ENCODE assay signal across 8 cellular contexts in the genomic region with DNA sequence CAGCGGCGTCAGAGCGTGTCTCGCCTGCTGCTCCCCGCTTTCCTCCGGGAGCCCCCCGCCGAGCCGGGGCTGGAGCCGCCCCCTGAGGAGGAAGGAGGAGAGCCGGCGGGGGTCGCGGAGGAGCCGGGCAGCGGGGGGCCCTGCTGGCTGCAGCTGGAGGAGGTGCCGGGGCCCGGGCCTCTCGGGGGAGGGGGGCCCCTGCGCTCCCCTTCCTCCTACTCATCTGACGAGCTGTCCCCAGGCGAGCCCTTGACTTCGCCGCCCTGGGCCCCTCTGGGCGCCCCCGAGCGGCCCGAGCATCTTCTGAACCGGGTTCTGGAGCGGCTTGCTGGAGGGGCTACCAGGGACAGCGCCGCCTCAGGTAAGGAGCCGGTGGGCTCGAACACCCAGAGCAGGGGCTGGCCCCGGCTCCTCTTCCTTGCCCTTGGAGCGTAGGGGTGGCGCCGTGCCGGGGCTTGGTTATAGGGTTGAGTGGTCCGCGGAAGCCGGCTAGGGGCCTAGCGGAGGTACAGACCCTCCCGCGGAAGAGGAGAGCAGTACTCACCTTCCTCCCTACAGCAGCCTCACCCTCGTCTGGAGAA. TPM values are rescaled to one million over a fixed set of nuclear protein-coding genes. Genes with fewer than 3 reads are reported as not detected.
A peak's percentile ranks its signal among the peaks of the same experiment; 100 is the strongest.
DNase-seq lines count a peak whose midpoint lies in the region; ATAC-seq and TF ChIP-seq lines count a peak whose summit lies in the region.

No MANE protein-coding gene starts in this region.

- peak overlapping the region; percentile 66 for H3K4me3 Mint-ChIP-seq in activated CD4-positive, alpha-beta T cell treated with anti-CD3 and anti-CD28 coated beads, Interleukin-2, amount 10 ng/mL, durations not matched to agents 24 days and 14 days
- H3K4me3 Mint-ChIP-seq in brain: peak overlapping the region; percentile 73 to 81 (median 76)

- ATAC-seq in left lung: no peak
- ATAC-seq in HG03095 (IDR thresholded peaks at IDR 0.05; ENCODE audit: unreplicated experiment): no peak

- H3K4me3 ChIP-seq in left lung: peak overlapping the region; percentile 39 to 41

- H3K27me3 ChIP-seq in left lung: peaks cover 0 to 15% of the 10 kb centered on the region in 2 donors

- no peak for DNase-seq in activated CD4-positive, alpha-beta T cell treated with anti-CD3 and anti-CD28 coated beads, Interleukin-2, amount 10 ng/mL, durations not matched to agents 24 days and 14 days
- no peak for DNase-seq in activated CD4-positive, alpha-beta T cell treated with anti-CD3 and anti-CD28 coated beads, Interleukin-2, amount 50 U/mL, for 4 hours
- DNase-seq in left lung: no peak
- DNase-seq in RPMI8226: no peak
- DNase-seq in ACHN: no peak

- H3K27ac ChIP-seq in left lung (no peak overlapping the region), temporal lobe (ENCODE audit: low read depth, low read length) (peak overlapping the region; percentile 61)

- TF ChIP-seq CTCF in brain (conservative IDR thresholded peaks at IDR 0.05) (no peak), left lung (IDR thresholded peaks at IDR 0.05) (no peak)

- no peaks in the 10 kb centered on the region for H3K27me3 Mint-ChIP-seq in activated CD4-positive, alpha-beta T cell treated with anti-CD3 and anti-CD28 coated beads, Interleukin-2, amount 10 ng/mL, durations not matched to agents 24 days and 14 days
- peaks cover 4% of the 10 kb centered on the region for H3K27me3 Mint-ChIP-seq in brain

- peaks cover 19% of the 10 kb centered on the region for H3K36me3 Mint-ChIP-seq in activated CD4-positive, alpha-beta T cell treated with anti-CD3 and anti-CD28 coated beads, Interleukin-2, amount 10 ng/mL, durations not matched to agents 24 days and 14 days (ENCODE audit: low read depth)
- peaks cover 25% of the 10 kb centered on the region for H3K36me3 Mint-ChIP-seq in brain

- no peak overlapping the region for H3K27ac Mint-ChIP-seq in activated CD4-positive, alpha-beta T cell treated with anti-CD3 and anti-CD28 coated beads, Interleukin-2, amount 10 ng/mL, durations not matched to agents 24 days and 14 days
- H3K27ac Mint-ChIP-seq in brain: peak overlapping the region in 2 of 5 experiments; percentile 75 to 82

- H3K9me3 Mint-ChIP-seq in activated CD4-positive, alpha-beta T cell treated with anti-CD3 and anti-CD28 coated beads, Interleukin-2, amount 10 ng/mL, durations not matched to agents 24 days and 14 days: no peaks in the 10 kb centered on the region
- H3K9me3 Mint-ChIP-seq in brain: no peaks in the 10 kb centered on the region

- peaks cover 14 to 23% of the 10 kb centered on the region in 2 donors for H3K4me1 ChIP-seq in left lung

- peaks cover 0 to 29% of the 10 kb centered on the region in 2 donors for H3K36me3 ChIP-seq in left lung

- in situ Hi-C loops in ACHN (cut with HindIII; ENCODE audit: low pct_ligation_motif_present, low pct_unique_long_range_greater_than_20kb, low sequenced_read_pairs): loop anchor here (10.0 kb wide), 1 partner anchor 73 kb away; a partner anchor contains a TSS

- peaks cover 12% of the 10 kb centered on the region for H3K4me1 Mint-ChIP-seq in activated CD4-positive, alpha-beta T cell treated with anti-CD3 and anti-CD28 coated beads, Interleukin-2, amount 10 ng/mL, durations not matched to agents 24 days and 14 days
- peaks cover 42% of the 10 kb centered on the region for H3K4me1 Mint-ChIP-seq in brain

- no peaks in the 10 kb centered on the region for H3K9me3 ChIP-seq in left lung

- intact Hi-C loops in activated CD4-positive, alpha-beta T cell treated with anti-CD3 and anti-CD28 coated beads, Interleukin-2, amount 10 ng/mL, durations not matched to agents 24 days and 14 days (cut with micrococcal nuclease): no loop called here
- intact Hi-C loops in left lung (cut with DNase I): loop anchor here in 1 of 2 donors (10.0 kb wide), 2 partner anchors 63 to 153 kb away; no protein-coding TSS in a partner anchor

RNA-seq across cellular contexts. Expression of a gene that starts 0.8 kb away (rescaled TPM):
- 11.5 and 11.9 TPM in 2 replicates for total RNA-seq in activated CD4-positive, alpha-beta T cell treated with anti-CD3 and anti-CD28 coated beads, Interleukin-2, amount 10 ng/mL, durations not matched to agents 24 days and 14 days
- 14.2 TPM for polyA plus RNA-seq in brain (ENCODE audit: insufficient read depth, low read depth, low replicate concordance)
- total RNA-seq in left lung (10 to 100 TPM in 1 of 2 donors, 1 to 10 TPM in 1; 7.4 to 13.1 TPM), temporal lobe (15.5 TPM)

RNA-seq across cellular contexts. Expression of a gene that starts 37.8 kb away (rescaled TPM):
- 108 and 109 TPM in 2 replicates for total RNA-seq in activated CD4-positive, alpha-beta T cell treated with anti-CD3 and anti-CD28 coated beads, Interleukin-2, amount 10 ng/mL, durations not matched to agents 24 days and 14 days
- 150 TPM for polyA plus RNA-seq in brain (ENCODE audit: insufficient read depth, low read depth, low replicate concordance)
- 10 to 100 TPM; 63.4 to 98.8 TPM for total RNA-seq in left lung
- 31.5 TPM for total RNA-seq in temporal lobe

RNA-seq across cellular contexts. Expression of a gene that starts 41.0 kb away (rescaled TPM):
- total RNA-seq in activated CD4-positive, alpha-beta T cell treated with anti-CD3 and anti-CD28 coated beads, Interleukin-2, amount 10 ng/mL, durations not matched to agents 24 days and 14 days: 19.9 and 25.5 TPM in 2 replicates
- polyA plus RNA-seq in brain (ENCODE audit: insufficient read depth, low read depth, low replicate concordance): 26.4 TPM
- 10 to 100 TPM; 35.5 to 35.8 TPM for total RNA-seq in left lung
- 6.6 TPM for total RNA-seq in temporal lobe

RNA-seq across cellular contexts. Expression of a gene that starts 56.3 kb away (rescaled TPM):
- total RNA-seq in activated CD4-positive, alpha-beta T cell treated with anti-CD3 and anti-CD28 coated beads, Interleukin-2, amount 10 ng/mL, durations not matched to agents 24 days and 14 days: 92.7 and 98.5 TPM in 2 replicates
- polyA plus RNA-seq in brain (ENCODE audit: insufficient read depth, low read depth, low replicate concordance): 94.4 TPM
- total RNA-seq in left lung (100 to 1,000 TPM in 1 of 2 donors, 10 to 100 TPM in 1; 84.1 to 112 TPM), temporal lobe (81.9 TPM)
